17 cellular contexts compared by ENCODE assay signal in the genomic region with DNA sequence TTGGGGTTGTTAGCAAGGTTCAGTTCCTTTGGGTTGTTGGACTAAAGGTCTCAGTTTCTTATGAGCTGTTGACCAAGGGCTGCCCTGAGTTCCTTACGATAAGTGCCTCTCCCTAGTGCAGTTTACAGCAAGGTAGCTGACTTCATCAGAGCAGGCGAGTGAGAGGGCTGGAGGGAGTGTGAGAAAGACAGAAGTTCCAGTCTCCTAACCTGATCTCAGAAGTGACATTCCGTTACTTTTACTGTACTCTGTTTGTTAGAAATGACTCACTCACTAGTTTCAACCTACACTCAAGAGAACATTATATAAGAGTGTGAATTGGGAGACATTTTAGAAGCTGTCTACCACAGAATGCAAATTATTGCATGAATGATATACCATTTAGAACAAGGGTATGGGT. TPM values are rescaled to one million over a fixed set of nuclear protein-coding genes. Genes with fewer than 3 reads are reported as not detected.
DNase-seq lines count a peak whose midpoint lies in the region; ATAC-seq and TF ChIP-seq lines count a peak whose summit lies in the region.
"Had no signal": no experiment of that assay in that cellular context is flagged by ENCODE, and none has a peak within 500 bp of the region (broad histone marks: within the 10 kb centered on the region; RNA-seq: fewer than 3 reads in every experiment).

No MANE protein-coding gene starts in this region.

- no peak overlapping the region for H3K27ac ChIP-seq in PC-3 (ENCODE audit: low read length)
- H3K27ac ChIP-seq: 22Rv1, BLaER1, Peyer's patch had no signal

- no peak overlapping the region for H3K4me2 ChIP-seq in PC-3 (ENCODE audit: low read length)
- H3K4me2 ChIP-seq: BLaER1 had no signal

- CTCF ChIA-PET in activated CD4-positive, alpha-beta T cell treated with anti-CD3 and anti-CD28 coated beads for 36 hours (lab: Charles Lee): interaction anchor here (0.5 to 1.2 kb wide), 2 partner anchors 62 to 117 kb away, joined by 3 read pairs; no protein-coding TSS in a partner anchor
- CTCF ChIA-PET in PC-3 (lab: Charles Lee): no interaction called here

- H3K9me2 ChIP-seq in PC-3 (replicated peaks; ENCODE audit: low read length): no peaks in the 10 kb centered on the region

- H3K27ac Mint-ChIP-seq in activated CD4-positive, alpha-beta T cell treated with anti-CD3 and anti-CD28 coated beads for 36 hours: no peak overlapping the region

- TF ChIP-seq CTCF in PC-3 (conservative IDR thresholded peaks at IDR 0.05; ENCODE audit: low read depth, low read length) (no peak), fibroblast of mammary gland (conservative IDR thresholded peaks at IDR 0.05; ENCODE audit: control insufficient read depth, insufficient read depth, low read depth, low read length) (no peak)

- H3K79me2 ChIP-seq in PC-3 (ENCODE audit: low read length): no peaks in the 10 kb centered on the region

- POLR2A ChIA-PET in activated CD4-positive, alpha-beta T cell treated with anti-CD3 and anti-CD28 coated beads for 36 hours (lab: Charles Lee): interaction anchor here (0.6 kb wide), 1 partner anchor 38 kb away, joined by 3 read pairs; no protein-coding TSS in a partner anchor
- POLR2A ChIA-PET in PC-3 (lab: Charles Lee; ENCODE audit: unreplicated experiment): no interaction called here

- no peaks in the 10 kb centered on the region for H3K36me3 ChIP-seq in PC-3 (ENCODE audit: low read depth, low read length)
- H3K36me3 ChIP-seq: BLaER1, Peyer's patch had no signal

- DNase-seq in activated CD4-positive, alpha-beta T cell treated with anti-CD3 and anti-CD28 coated beads for 36 hours: no peak
- DNase-seq in activated CD4-positive, alpha-beta T cell treated with anti-CD3 and anti-CD28 coated beads for 48 hours: no peak
- DNase-seq in PC-3: no peak
- DNase-seq in fibroblast of mammary gland (ENCODE audit: low read depth): peak; percentile 39
- DNase-seq in DMS53 treated with DMSO at 0.1 percent for 48 hours (lab: John Stamatoyannopoulos, UW; ENCODE audit: unreplicated experiment): no peak
- DNase-seq in EL: no peak
- DNase-seq: HCEC 1CT, KG1, NCI-H1092 treated with DMSO at 0.1 percent for 48 hours, NCI-H1694 treated with DMSO at 0.1 percent for 48 hours, NCI-H748 treated with DMSO at 0.1 percent for 48 hours, Peyer's patch, SHP77 had no signal

- no peak overlapping the region for H2AFZ ChIP-seq in PC-3 (ENCODE audit: low read length)

- no TSS peak for BruUV-seq in PC-3 (replicated peaks; lab: Mats Ljungman, UMichigan)

- H3K4me3 Mint-ChIP-seq in activated CD4-positive, alpha-beta T cell treated with anti-CD3 and anti-CD28 coated beads for 36 hours: no peak overlapping the region

- no peak overlapping the region for H3K4me3 ChIP-seq in PC-3 (ENCODE audit: low read length)
- no peak overlapping the region for H3K4me3 ChIP-seq in fibroblast of mammary gland (ENCODE audit: control insufficient read depth, low read depth, low read length)
- H3K4me3 ChIP-seq: BLaER1, Peyer's patch had no signal

- peaks cover 8% of the 10 kb centered on the region for H3K27me3 Mint-ChIP-seq in activated CD4-positive, alpha-beta T cell treated with anti-CD3 and anti-CD28 coated beads for 36 hours

- no peaks in the 10 kb centered on the region for H3K9me3 Mint-ChIP-seq in activated CD4-positive, alpha-beta T cell treated with anti-CD3 and anti-CD28 coated beads for 36 hours (ENCODE audit: low read depth)

- no peaks in the 10 kb centered on the region for H3K36me3 Mint-ChIP-seq in activated CD4-positive, alpha-beta T cell treated with anti-CD3 and anti-CD28 coated beads for 36 hours (ENCODE audit: low read depth)

- no peaks in the 10 kb centered on the region for H3K9me3 ChIP-seq in PC-3 (ENCODE audit: low read length)
- H3K9me3 ChIP-seq: Peyer's patch had no signal

- no peaks in the 10 kb centered on the region for H3K4me1 ChIP-seq in PC-3 (ENCODE audit: insufficient read depth, low read length)
- H3K4me1 ChIP-seq: BLaER1, Peyer's patch had no signal

- peak; percentile 53 for ATAC-seq in activated CD4-positive, alpha-beta T cell treated with anti-CD3 and anti-CD28 coated beads for 36 hours
- peak; percentile 40 for ATAC-seq in GM18520 (IDR thresholded peaks at IDR 0.05; ENCODE audit: unreplicated experiment)
- ATAC-seq in PC-3: peak; percentile 48
- ATAC-seq in HG03135 (IDR thresholded peaks at IDR 0.05; ENCODE audit: unreplicated experiment): no peak

- intact Hi-C loops in activated CD4-positive, alpha-beta T cell treated with anti-CD3 and anti-CD28 coated beads for 36 hours (cut with DNase I, micrococcal nuclease): no loop called here
- intact Hi-C loops in PC-3 (cut with micrococcal nuclease): no loop called here

- H3K4me1 Mint-ChIP-seq in activated CD4-positive, alpha-beta T cell treated with anti-CD3 and anti-CD28 coated beads for 36 hours: no peaks in the 10 kb centered on the region

- no peak overlapping the region for H3K9ac ChIP-seq in PC-3 (ENCODE audit: low read length)
- H3K9ac ChIP-seq: BLaER1 had no signal

- no peaks in the 10 kb centered on the region for H3K27me3 ChIP-seq in PC-3 (ENCODE audit: low read length)
- H3K27me3 ChIP-seq: BLaER1, Peyer's patch had no signal

- H4K20me1 ChIP-seq in PC-3 (ENCODE audit: low read length): no peaks in the 10 kb centered on the region
- H4K20me1 ChIP-seq: BLaER1 had no signal

- H3F3A ChIP-seq in PC-3 (ENCODE audit: low read length, unreplicated experiment): no peaks in the 10 kb centered on the region

RNA-seq across cellular contexts. Expression of gene IL31RA, which starts 21.2 kb away (rescaled TPM):
- not detected for total RNA-seq in activated CD4-positive, alpha-beta T cell treated with anti-CD3 and anti-CD28 coated beads for 36 hours
- total RNA-seq in PC-3 (2014; rRNA removed): 1.6 and 3.0 TPM in 2 replicates
- total RNA-seq: Peyer's patch had no signal
